Comparison of ENCODE assay signal across 1 cellular context in genomic region chr13:41052441-41052840, GRCh38.
TF ChIP-seq lines count a peak whose summit lies in the region.

No MANE protein-coding gene starts in this region.

TF ChIP-seq in HepG2, 621 proteins besides CTCF, POLR2A, EP300 and RAD21:
- no peak for TF ChIP-seq ZNF24 (IDR thresholded peaks at IDR 0.05)
- no peak for TF ChIP-seq CCAR2 (optimal IDR thresholded peaks at IDR 0.05; ENCODE audit: low read depth, low read length)
- TF ChIP-seq SOX6 (IDR thresholded peaks at IDR 0.05) = no peak
- TF ChIP-seq SOX6 (CRISPR knock-in tag; IDR thresholded peaks at IDR 0.05) = no peak
- TF ChIP-seq MZF1 (CRISPR knock-in tag; IDR thresholded peaks at IDR 0.05; ENCODE audit: borderline replicate concordance) = no peak
- peak; percentile 94 for TF ChIP-seq ZBTB33 (CRISPR knock-in tag; IDR thresholded peaks at IDR 0.05)
- no peak for TF ChIP-seq ARHGAP35 (CRISPR knock-in tag; IDR thresholded peaks at IDR 0.05; ENCODE audit: borderline replicate concordance)
- no peak for TF ChIP-seq ZNF607 (CRISPR knock-in tag; IDR thresholded peaks at IDR 0.05; ENCODE audit: borderline replicate concordance)
